ENCODE assay signal across 1 cellular context in the genomic region with DNA sequence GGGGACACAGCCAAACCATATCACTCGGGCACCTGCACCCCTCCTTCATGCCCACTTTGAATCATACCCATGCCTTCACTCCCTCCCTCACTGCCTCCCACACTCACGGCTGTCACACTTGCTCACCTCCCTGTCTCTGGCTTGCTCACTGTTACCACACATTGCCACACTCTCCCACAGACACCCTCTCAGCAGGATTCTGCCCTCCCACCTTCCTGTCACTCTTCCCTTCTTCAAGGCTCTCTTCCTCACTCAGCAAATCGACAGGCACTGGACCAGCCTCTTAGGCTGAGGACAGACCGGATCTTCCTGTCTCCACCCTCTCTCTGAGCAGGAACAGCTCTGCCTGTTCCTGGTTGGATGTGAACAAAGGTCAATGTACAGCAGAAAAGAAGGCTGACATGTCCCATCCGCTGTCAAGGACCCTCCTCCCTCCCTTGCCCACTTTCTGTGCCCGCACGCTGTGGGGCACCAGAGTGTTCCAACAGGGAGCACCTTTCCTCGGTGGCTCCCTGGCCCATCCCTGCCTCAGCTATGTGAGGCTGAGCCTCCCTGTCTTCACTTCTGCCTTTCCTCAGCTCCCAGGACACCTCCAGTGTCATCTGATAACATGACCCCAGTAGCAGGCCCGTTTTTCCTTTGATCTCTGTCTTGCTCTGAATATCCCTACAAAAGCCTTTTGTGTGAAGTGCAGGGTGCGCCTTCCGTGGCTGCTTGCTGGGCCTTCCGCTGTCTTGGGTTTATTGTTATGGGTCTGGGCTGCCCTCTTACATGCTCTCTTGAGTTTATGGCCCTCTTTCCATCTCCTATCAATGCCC.
TF ChIP-seq lines count a peak whose summit lies in the region.

No MANE protein-coding gene starts in this region.

TF ChIP-seq in GM23338, 12 proteins besides CTCF, POLR2A, EP300 and RAD21 (continued from another document):
- TF ChIP-seq, protein P1, sequence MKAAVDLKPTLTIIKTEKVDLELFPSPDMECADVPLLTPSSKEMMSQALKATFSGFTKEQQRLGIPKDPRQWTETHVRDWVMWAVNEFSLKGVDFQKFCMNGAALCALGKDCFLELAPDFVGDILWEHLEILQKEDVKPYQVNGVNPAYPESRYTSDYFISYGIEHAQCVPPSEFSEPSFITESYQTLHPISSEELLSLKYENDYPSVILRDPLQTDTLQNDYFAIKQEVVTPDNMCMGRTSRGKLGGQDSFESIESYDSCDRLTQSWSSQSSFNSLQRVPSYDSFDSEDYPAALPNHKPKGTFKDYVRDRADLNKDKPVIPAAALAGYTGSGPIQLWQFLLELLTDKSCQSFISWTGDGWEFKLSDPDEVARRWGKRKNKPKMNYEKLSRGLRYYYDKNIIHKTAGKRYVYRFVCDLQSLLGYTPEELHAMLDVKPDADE (IDR thresholded peaks at IDR 0.05), result no peak
- TF ChIP-seq, protein P2, sequence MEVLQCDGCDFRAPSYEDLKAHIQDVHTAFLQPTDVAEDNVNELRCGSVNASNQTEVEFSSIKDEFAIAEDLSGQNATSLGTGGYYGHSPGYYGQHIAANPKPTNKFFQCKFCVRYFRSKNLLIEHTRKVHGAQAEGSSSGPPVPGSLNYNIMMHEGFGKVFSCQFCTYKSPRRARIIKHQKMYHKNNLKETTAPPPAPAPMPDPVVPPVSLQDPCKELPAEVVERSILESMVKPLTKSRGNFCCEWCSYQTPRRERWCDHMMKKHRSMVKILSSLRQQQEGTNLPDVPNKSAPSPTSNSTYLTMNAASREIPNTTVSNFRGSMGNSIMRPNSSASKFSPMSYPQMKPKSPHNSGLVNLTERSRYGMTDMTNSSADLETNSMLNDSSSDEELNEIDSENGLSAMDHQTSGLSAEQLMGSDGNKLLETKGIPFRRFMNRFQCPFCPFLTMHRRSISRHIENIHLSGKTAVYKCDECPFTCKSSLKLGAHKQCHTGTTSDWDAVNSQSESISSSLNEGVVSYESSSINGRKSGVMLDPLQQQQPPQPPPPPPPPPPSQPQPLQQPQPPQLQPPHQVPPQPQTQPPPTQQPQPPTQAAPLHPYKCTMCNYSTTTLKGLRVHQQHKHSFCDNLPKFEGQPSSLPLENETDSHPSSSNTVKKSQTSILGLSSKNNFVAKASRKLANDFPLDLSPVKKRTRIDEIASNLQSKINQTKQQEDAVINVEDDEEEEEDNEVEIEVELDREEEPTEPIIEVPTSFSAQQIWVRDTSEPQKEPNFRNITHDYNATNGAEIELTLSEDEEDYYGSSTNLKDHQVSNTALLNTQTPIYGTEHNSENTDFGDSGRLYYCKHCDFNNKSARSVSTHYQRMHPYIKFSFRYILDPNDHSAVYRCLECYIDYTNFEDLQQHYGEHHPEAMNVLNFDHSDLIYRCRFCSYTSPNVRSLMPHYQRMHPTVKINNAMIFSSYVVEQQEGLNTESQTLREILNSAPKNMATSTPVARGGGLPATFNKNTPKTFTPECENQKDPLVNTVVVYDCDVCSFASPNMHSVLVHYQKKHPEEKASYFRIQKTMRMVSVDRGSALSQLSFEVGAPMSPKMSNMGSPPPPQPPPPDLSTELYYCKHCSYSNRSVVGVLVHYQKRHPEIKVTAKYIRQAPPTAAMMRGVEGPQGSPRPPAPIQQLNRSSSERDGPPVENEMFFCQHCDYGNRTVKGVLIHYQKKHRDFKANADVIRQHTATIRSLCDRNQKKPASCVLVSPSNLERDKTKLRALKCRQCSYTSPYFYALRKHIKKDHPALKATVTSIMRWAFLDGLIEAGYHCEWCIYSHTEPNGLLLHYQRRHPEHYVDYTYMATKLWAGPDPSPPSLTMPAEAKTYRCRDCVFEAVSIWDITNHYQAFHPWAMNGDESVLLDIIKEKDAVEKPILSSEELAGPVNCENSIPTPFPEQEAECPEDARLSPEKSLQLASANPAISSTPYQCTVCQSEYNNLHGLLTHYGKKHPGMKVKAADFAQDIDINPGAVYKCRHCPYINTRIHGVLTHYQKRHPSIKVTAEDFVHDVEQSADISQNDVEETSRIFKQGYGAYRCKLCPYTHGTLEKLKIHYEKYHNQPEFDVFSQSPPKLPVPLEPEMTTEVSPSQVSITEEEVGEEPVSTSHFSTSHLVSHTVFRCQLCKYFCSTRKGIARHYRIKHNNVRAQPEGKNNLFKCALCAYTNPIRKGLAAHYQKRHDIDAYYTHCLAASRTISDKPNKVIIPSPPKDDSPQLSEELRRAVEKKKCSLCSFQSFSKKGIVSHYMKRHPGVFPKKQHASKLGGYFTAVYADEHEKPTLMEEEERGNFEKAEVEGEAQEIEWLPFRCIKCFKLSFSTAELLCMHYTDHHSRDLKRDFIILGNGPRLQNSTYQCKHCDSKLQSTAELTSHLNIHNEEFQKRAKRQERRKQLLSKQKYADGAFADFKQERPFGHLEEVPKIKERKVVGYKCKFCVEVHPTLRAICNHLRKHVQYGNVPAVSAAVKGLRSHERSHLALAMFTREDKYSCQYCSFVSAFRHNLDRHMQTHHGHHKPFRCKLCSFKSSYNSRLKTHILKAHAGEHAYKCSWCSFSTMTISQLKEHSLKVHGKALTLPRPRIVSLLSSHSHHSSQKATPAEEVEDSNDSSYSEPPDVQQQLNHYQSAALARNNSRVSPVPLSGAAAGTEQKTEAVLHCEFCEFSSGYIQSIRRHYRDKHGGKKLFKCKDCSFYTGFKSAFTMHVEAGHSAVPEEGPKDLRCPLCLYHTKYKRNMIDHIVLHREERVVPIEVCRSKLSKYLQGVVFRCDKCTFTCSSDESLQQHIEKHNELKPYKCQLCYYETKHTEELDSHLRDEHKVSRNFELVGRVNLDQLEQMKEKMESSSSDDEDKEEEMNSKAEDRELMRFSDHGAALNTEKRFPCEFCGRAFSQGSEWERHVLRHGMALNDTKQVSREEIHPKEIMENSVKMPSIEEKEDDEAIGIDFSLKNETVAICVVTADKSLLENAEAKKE (CRISPR knock-in tag; IDR thresholded peaks at IDR 0.05), result no peak
- TF ChIP-seq NANOG (IDR thresholded peaks at IDR 0.05; ENCODE audit: borderline replicate concordance), result no peak
